Comparison of ENCODE assay signal across 22 cellular contexts in genomic region chrX:17057209-17057608, GRCh38.
A peak's percentile ranks its signal among the peaks of the same experiment; 100 is the strongest.
DNase-seq lines count a peak whose midpoint lies in the region; ATAC-seq, FAIRE-seq and TF ChIP-seq lines count a peak whose summit lies in the region.
"Had no signal": no experiment of that assay in that cellular context is flagged by ENCODE, and none has a peak within 500 bp of the region (broad histone marks: within the 10 kb centered on the region; RNA-seq: fewer than 3 reads in every experiment).

No MANE protein-coding gene starts in this region.

- TF ChIP-seq EP300 in HepG2 (IDR thresholded peaks at IDR 0.05; ENCODE audit: low read depth in 2 of 2, low read length in 2 of 2), result no peak
- TF ChIP-seq EP300 in HepG2 (CRISPR knock-in tag; IDR thresholded peaks at IDR 0.05; ENCODE audit: borderline replicate concordance), result no peak

- no peak for TF ChIP-seq RAD21 in liver (IDR thresholded peaks at IDR 0.05)
- no peak for TF ChIP-seq RAD21 in HepG2 (CRISPR knock-in tag; IDR thresholded peaks at IDR 0.05)

- no peak for TF ChIP-seq CTCF in liver (IDR thresholded peaks at IDR 0.05; ENCODE audit: low read depth, low read length, missing input control)
- no peak for TF ChIP-seq CTCF in HepG2 (CRISPR knock-in tag; IDR thresholded peaks at IDR 0.05)
- no peak for TF ChIP-seq CTCF in brain (conservative IDR thresholded peaks at IDR 0.05)
- no peak for TF ChIP-seq CTCF in right lobe of liver (IDR thresholded peaks at IDR 0.05)
- no peak for TF ChIP-seq CTCF in heart right ventricle (IDR thresholded peaks at IDR 0.05)

- H3K27me3 Mint-ChIP-seq in brain, result no peaks in the 10 kb centered on the region
- H3K27me3 Mint-ChIP-seq: B cell; CD4-positive, CD25-positive, alpha-beta regulatory T cell had no signal

- H3K36me3 ChIP-seq in liver (ENCODE audit: control insufficient read depth in 4 of 4, insufficient read depth in 3 of 4, low read depth in 1 of 4, low read length in 3 of 4) (no peaks in the 10 kb centered on the region), HepG2 (replicated peaks in 1 of 2; ENCODE audit: control insufficient read depth in 1 of 2, insufficient read depth in 2 of 2, low read length in 2 of 2) (no peaks in the 10 kb centered on the region), right lobe of liver (no peaks in the 10 kb centered on the region), heart right ventricle (no peaks in the 10 kb centered on the region)
- H3K36me3 ChIP-seq: BLaER1 had no signal

- H3K4me2 ChIP-seq in HepG2 (ENCODE audit: low read depth, low read length), result no peak overlapping the region
- H3K4me2 ChIP-seq: BLaER1, GM23338 had no signal

- H3K9me3 ChIP-seq in liver (ENCODE audit: control insufficient read depth in 4 of 4, low read length in 3 of 4) (no peaks in the 10 kb centered on the region), HepG2 (ENCODE audit: low read length) (no peaks in the 10 kb centered on the region), right lobe of liver (no peaks in the 10 kb centered on the region), heart right ventricle (no peaks in the 10 kb centered on the region)
- H3K9me3 ChIP-seq: BLaER1, Caco-2 had no signal

- no peak overlapping the region for H3K4me3 Mint-ChIP-seq in brain
- H3K4me3 Mint-ChIP-seq: B cell; CD4-positive, CD25-positive, alpha-beta regulatory T cell; CD8-positive, alpha-beta T cell; GM23338; H9 had no signal

- H3K4me1 Mint-ChIP-seq in brain, result peaks cover 29% of the 10 kb centered on the region
- H3K4me1 Mint-ChIP-seq: B cell; CD4-positive, CD25-positive, alpha-beta regulatory T cell; GM23338; H9 had no signal

- POLR2A ChIA-PET in HepG2 (lab: Yijun Ruan, JAX), result no interaction called here

- H2AFZ ChIP-seq in HepG2 (ENCODE audit: low read length), result no peak overlapping the region
- H2AFZ ChIP-seq: GM23338 had no signal

- DNase-seq in HepG2 (ENCODE audit: low spot score) (no peak), right lobe of liver (no peak), heart right ventricle (no peak), GM19239 (ENCODE audit: insufficient read length, low spot score) (no peak), NCI-H187 treated with DMSO at 0.1 percent for 48 hours (lab: John Stamatoyannopoulos, UW) (no peak)
- DNase-seq: Caco-2; CD4-positive, CD25-positive, alpha-beta regulatory T cell; CD8-positive, alpha-beta T cell; DMS153; DND-41; H9 had no signal

- intact Hi-C loops in HepG2 (cut with micrococcal nuclease; ENCODE audit: unreplicated experiment), result no loop called here
- intact Hi-C loops in right lobe of liver (cut with DNase I), result no loop called here
- intact Hi-C loops in heart right ventricle (cut with DNase I), result no loop called here

- no peaks in the 10 kb centered on the region for H3K79me2 ChIP-seq in HepG2 (ENCODE audit: insufficient read depth, low read length)

- FAIRE-seq in HepG2 (lab: Jason Lieb, UNC), result no peak
- no peak for FAIRE-seq in GM19239 (lab: Jason Lieb, UNC)
- FAIRE-seq: A204.1, G401.6 had no signal

- ATAC-seq in HepG2 (no peak), right lobe of liver (peak; percentile 57 to 79 (median 72)), heart right ventricle (no peak), HG02970 (IDR thresholded peaks at IDR 0.05; ENCODE audit: low FRiP score, unreplicated experiment) (no peak)
- ATAC-seq: CD8-positive, alpha-beta T cell; GM23338; HCT116 had no signal

- H3K27ac ChIP-seq in liver (ENCODE audit: low read depth in 1 of 2, low read length in 2 of 2), result peak overlapping the region; percentile 37 to 41
- no peak overlapping the region for H3K27ac ChIP-seq in HepG2 (ENCODE audit: extremely low read length, insufficient read depth, low read length)
- H3K27ac ChIP-seq in right lobe of liver, result peak overlapping the region in 1 of 3 donors; percentile 10
- no peak overlapping the region for H3K27ac ChIP-seq in heart right ventricle
- H3K27ac ChIP-seq: 22Rv1, BLaER1, C4-2B had no signal

- 39% methylated on average over 1 of the region's 1 CpG for WGBS in liver
- 0% methylated on average over 1 of the region's 1 CpG for WGBS in HepG2 (ENCODE audit: low lambda C conversion rate)
- 8% methylated on average over 1 of the region's 1 CpG for WGBS in right lobe of liver (ENCODE audit: insufficient coverage, low coverage, low lambda C conversion rate, missing lambda C conversion rate)
- WGBS in heart right ventricle, 2 donors, result 65 to 82% methylated on average over 1 of the region's 1 CpG

- in situ Hi-C loops in HepG2 (cut with HindIII; ENCODE audit: extremely low pct_ligation_motif_present, low pct_unique_long_range_greater_than_20kb), result no loop called here

- CTCF ChIA-PET in HepG2 (lab: Yijun Ruan, JAX; ENCODE audit: low intra/inter-chr PET ratio, low total read pairs), result no interaction called here

- peak overlapping the region in 3 of 5 experiments; percentile 5 to 28 (median 5) for H3K27ac Mint-ChIP-seq in brain
- H3K27ac Mint-ChIP-seq: B cell; CD4-positive, CD25-positive, alpha-beta regulatory T cell; CD8-positive, alpha-beta T cell; GM23338; H9 had no signal

- TF ChIP-seq POLR2A in HepG2 (IDR thresholded peaks at IDR 0.05; ENCODE audit: insufficient read depth in 1 of 2, low read depth in 2 of 2, low read length in 2 of 2), result no peak
- no peak for TF ChIP-seq POLR2A in right lobe of liver (IDR thresholded peaks at IDR 0.05)

- H3K27me3 ChIP-seq in liver (ENCODE audit: control insufficient read depth in 4 of 4, insufficient read depth in 4 of 4, low read length in 3 of 4) (no peaks in the 10 kb centered on the region), HepG2 (ENCODE audit: control insufficient read depth in 1 of 2, insufficient read depth in 2 of 2, low read length in 2 of 2) (no peaks in the 10 kb centered on the region), right lobe of liver (no peaks in the 10 kb centered on the region), heart right ventricle (peaks cover 0 to 23% (median 0%) of the 10 kb centered on the region in 7 donors)

- peaks cover 0 to 3% (median 0%) of the 10 kb centered on the region in 5 experiments for H3K9me3 Mint-ChIP-seq in brain
- H3K9me3 Mint-ChIP-seq: CD8-positive, alpha-beta T cell; GM23338; H9 had no signal

- no TSS peak for BruUV-seq in HepG2 (replicated peaks; lab: Mats Ljungman, UMichigan)

- peaks cover 6% of the 10 kb centered on the region for H3K36me3 Mint-ChIP-seq in brain
- H3K36me3 Mint-ChIP-seq: CD4-positive, CD25-positive, alpha-beta regulatory T cell; CD8-positive, alpha-beta T cell had no signal

- H4K20me1 ChIP-seq in HepG2 (ENCODE audit: insufficient read depth, low read length), result no peaks in the 10 kb centered on the region
- H4K20me1 ChIP-seq: BLaER1 had no signal

- peaks cover 0 to 2% (median 2%) of the 10 kb centered on the region in 4 donors for H3K4me1 ChIP-seq in liver (ENCODE audit: control insufficient read depth in 4 of 4, insufficient read depth in 4 of 4, low read length in 3 of 4)
- H3K4me1 ChIP-seq in HepG2 (ENCODE audit: insufficient read depth, low read length), result no peaks in the 10 kb centered on the region
- no peaks in the 10 kb centered on the region for H3K4me1 ChIP-seq in right lobe of liver
- peaks cover 0 to 3% (median 0%) of the 10 kb centered on the region in 9 donors for H3K4me1 ChIP-seq in heart right ventricle
- H3K4me1 ChIP-seq: BLaER1, Caco-2 had no signal

- H3K4me3 ChIP-seq in liver (ENCODE audit: low read depth in 1 of 3, low read length in 3 of 3), result no peak overlapping the region
- H3K4me3 ChIP-seq in HepG2 (replicated peaks in 1 of 3; ENCODE audit: insufficient read depth in 1 of 3, low read depth in 2 of 3, low read length in 3 of 3), result no peak overlapping the region
- no peak overlapping the region for H3K4me3 ChIP-seq in right lobe of liver
- H3K4me3 ChIP-seq in heart right ventricle, result no peak overlapping the region
- H3K4me3 ChIP-seq: BLaER1, GM23338 had no signal

- H3K9ac ChIP-seq in liver (ENCODE audit: low read depth in 1 of 2, low read length in 2 of 2) (no peak overlapping the region), HepG2 (ENCODE audit: insufficient read depth, low read depth, low read length) (no peak overlapping the region)
- H3K9ac ChIP-seq: BLaER1 had no signal

TF ChIP-seq in liver, 16 proteins besides CTCF, POLR2A, EP300 and RAD21 (continues in another document):
- TF ChIP-seq HNF4A (conservative IDR thresholded peaks at IDR 0.05) (peak in 1 of 2 donors; percentile 32), ZBTB33 (IDR thresholded peaks at IDR 0.05) (no peak)

TF ChIP-seq in HepG2, 621 proteins besides CTCF, POLR2A, EP300 and RAD21:
- TF ChIP-seq ZNF761 (CRISPR knock-in tag; conservative IDR thresholded peaks at IDR 0.05), result no peak

Comparison
In these comparisons a context has a peak if more than half of its experiments do, and no peak if none do; other contexts are left out.
1. H3K27ac ChIP-seq: peak in liver (2 of 2); none in HepG2 (single experiment) and heart right ventricle (0 of 10).
2. ATAC-seq: peak in right lobe of liver (4 of 4); none in HepG2 (single experiment), heart right ventricle (0 of 8) and HG02970 (single experiment).